8 cellular contexts compared by ENCODE assay signal in genomic region chrX:103919336-103919682, GRCh38. TPM values are rescaled to one million over a fixed set of nuclear protein-coding genes. Genes with fewer than 3 reads are reported as not detected.
DNase-seq lines count a peak whose midpoint lies in the region; ATAC-seq, FAIRE-seq and TF ChIP-seq lines count a peak whose summit lies in the region.

No MANE protein-coding gene starts in this region.

- H3K4me2 ChIP-seq in GM12878 (ENCODE audit: control insufficient read depth, insufficient read depth) = peak overlapping the region; percentile 9

- WGBS in GM12878 (ENCODE audit: insufficient coverage, insufficient replicate concordance, low lambda C conversion rate, missing lambda C conversion rate) = 27% methylated on average over 9 of the region's 9 CpGs

- peak; percentile 43 for ATAC-seq in GM19328 (IDR thresholded peaks at IDR 0.05; ENCODE audit: unreplicated experiment)
- peak; percentile 38 for ATAC-seq in HG03196 (IDR thresholded peaks at IDR 0.05; ENCODE audit: unreplicated experiment)
- ATAC-seq in GM12878 = peak; percentile 71

- POLR2A ChIA-PET in GM12878 (lab: Charles Lee) = interaction anchor here (0.6 to 3.0 kb wide), 3 partner anchors 14 to 21 kb away, joined by 3 to 19 read pairs (median 9); no protein-coding TSS in a partner anchor

- H3K27ac ChIP-seq in GM12878 (ENCODE audit: control insufficient read depth, insufficient read depth) (peak overlapping the region; percentile 85), skeletal muscle tissue (ENCODE audit: low read depth, low read length) (no peak overlapping the region)

- TF ChIP-seq POLR2A in GM12878 (IDR thresholded peaks at IDR 0.05; ENCODE audit: low read depth, low read length) = no peak

- H3K4me1 ChIP-seq in GM12878 (ENCODE audit: control insufficient read depth, insufficient read depth, low read length) = no peaks in the 10 kb centered on the region
- no peaks in the 10 kb centered on the region for H3K4me1 ChIP-seq in iPS-15b (ENCODE audit: control insufficient read depth, insufficient read depth, low read length)
- H3K4me1 ChIP-seq in skeletal muscle tissue (ENCODE audit: control insufficient read depth in 3 of 3, insufficient read depth in 3 of 3, low read length in 3 of 3) = peaks cover 0 to 2% (median 0%) of the 10 kb centered on the region in 3 donors

- no peaks in the 10 kb centered on the region for H3K9me3 Mint-ChIP-seq in Calu3 (ENCODE audit: low read depth, unreplicated experiment)

- peaks cover 29% of the 10 kb centered on the region for H3K79me2 ChIP-seq in GM12878 (ENCODE audit: control insufficient read depth, insufficient read depth, low read length)

- H3K4me3 ChIP-seq in GM12878 (peak overlapping the region; percentile 80), iPS-15b (ENCODE audit: low read depth, low read length) (peak overlapping the region; percentile 81), skeletal muscle tissue (ENCODE audit: low read length in 3 of 3) (peak overlapping the region; percentile 59 to 67 (median 66))

- SMC1A ChIA-PET in GM12878 (lab: Charles Lee; ENCODE audit: uncharacterized antibody, unreplicated experiment) = interaction anchor here (0.6 to 6.6 kb wide), 3 partner anchors 17 to 74 kb away, joined by 3 to 106 read pairs (median 4); no protein-coding TSS in a partner anchor

- FAIRE-seq in GM12878 (lab: Jason Lieb, UNC) = no peak

- peak overlapping the region; percentile 77 for H2AFZ ChIP-seq in GM12878 (ENCODE audit: control insufficient read depth, low read depth, low read length)

- in situ Hi-C loops in GM12878 (cut with MboI) = no loop called here

- H3K9ac ChIP-seq in GM12878 (ENCODE audit: control insufficient read depth, insufficient read depth, low read length) = peak overlapping the region; percentile 80
- H3K9ac ChIP-seq in iPS-15b (ENCODE audit: low read depth, low read length) = peak overlapping the region; percentile 37
- peak overlapping the region in 1 of 3 donors; percentile 60 for H3K9ac ChIP-seq in skeletal muscle tissue (ENCODE audit: low read depth in 1 of 3, low read length in 3 of 3)

- H3K27me3 ChIP-seq in GM12878 (replicated peaks in 1 of 2; ENCODE audit: control insufficient read depth in 2 of 2, insufficient read depth in 2 of 2, low read length in 1 of 2) (no peaks in the 10 kb centered on the region), iPS-15b (ENCODE audit: control insufficient read depth, insufficient read depth, low read length) (peaks cover 17% of the 10 kb centered on the region), skeletal muscle tissue (ENCODE audit: control insufficient read depth in 3 of 3, insufficient read depth in 3 of 3, low read length in 3 of 3) (peaks cover 0 to 20% (median 0%) of the 10 kb centered on the region in 3 donors)

- RAD21 ChIA-PET in GM12878 (lab: Charles Lee; ENCODE audit: unreplicated experiment) = interaction anchor here (1.4 to 5.1 kb wide), 4 partner anchors 13 to 74 kb away, joined by 7 to 43 read pairs (median 20); no protein-coding TSS in a partner anchor

- H3K36me3 Mint-ChIP-seq in Calu3 (ENCODE audit: insufficient read depth, unreplicated experiment) = peaks cover 19% of the 10 kb centered on the region

- H3K9me3 ChIP-seq in GM12878 (replicated peaks; ENCODE audit: control insufficient read depth, insufficient read depth, low read length) = no peaks in the 10 kb centered on the region
- no peaks in the 10 kb centered on the region for H3K9me3 ChIP-seq in iPS-15b (ENCODE audit: control insufficient read depth, insufficient read depth, low read length)
- H3K9me3 ChIP-seq in skeletal muscle tissue (ENCODE audit: control insufficient read depth in 3 of 3, low read length in 3 of 3) = no peaks in the 10 kb centered on the region

- peak; percentile 35 for TF ChIP-seq CTCF in Calu3 (IDR thresholded peaks at IDR 0.05; ENCODE audit: unreplicated experiment)
- peak in 2 of 3 experiments; percentile 7 to 45; a peak in 2 of 6 replicates for TF ChIP-seq CTCF in GM12878 (IDR thresholded peaks at IDR 0.05 in 2 of 3, conservative IDR thresholded peaks at IDR 0.05 in 1 of 3; ENCODE audit: control insufficient read depth in 2 of 3, extremely low read depth in 1 of 3, insufficient read depth in 1 of 3, low read depth in 3 of 3, low read length in 3 of 3)

- CTCF ChIA-PET in Calu3 (lab: Charles Lee) = interaction anchor here (0.9 to 1.4 kb wide), 5 partner anchors 12 to 88 kb away, joined by 3 to 9 read pairs (median 3); no protein-coding TSS in a partner anchor
- CTCF ChIA-PET in GM12878 (lab: Yijun Ruan, JAX) = interaction anchor here (1.3 to 6.5 kb wide), 6 partner anchors 14 to 290 kb away, joined by 4 to 64 read pairs (median 15); no protein-coding TSS in a partner anchor

- H4K20me1 ChIP-seq in GM12878 (ENCODE audit: control insufficient read depth, insufficient read depth) = no peaks in the 10 kb centered on the region

- peak overlapping the region; percentile 87 for H3K4me3 Mint-ChIP-seq in Calu3 (ENCODE audit: low read depth, unreplicated experiment)

- intact Hi-C loops in Calu3 (cut with micrococcal nuclease; ENCODE audit: unreplicated experiment) (loop anchor here (2.0 to 5.0 kb wide), 3 partner anchors 21 to 75 kb away; no protein-coding TSS in a partner anchor), GM12878 (cut with micrococcal nuclease; ENCODE audit: unreplicated experiment) (loop anchor here (2.0 kb wide), 1 partner anchor 75 kb away; no protein-coding TSS in a partner anchor)

- TF ChIP-seq EP300 in GM12878 (IDR thresholded peaks at IDR 0.05; ENCODE audit: borderline replicate concordance in 1 of 2, control insufficient read depth in 1 of 2, low read depth in 2 of 2, low read length in 2 of 2) = no peak

- peaks cover 20% of the 10 kb centered on the region for H3K4me1 Mint-ChIP-seq in Calu3 (ENCODE audit: low read depth, unreplicated experiment)

- TF ChIP-seq RAD21 in GM12878 (IDR thresholded peaks at IDR 0.05; ENCODE audit: insufficient read depth, low read depth, low read length) = no peak

- BruUV-seq in Calu3 (replicated peaks; lab: Mats Ljungman, UMichigan) = TSS peak; percentile 32
- no TSS peak for BruUV-seq in GM12878 (replicated peaks; lab: Mats Ljungman, UMichigan)

- H3K27ac Mint-ChIP-seq in Calu3 (ENCODE audit: unreplicated experiment) = peak overlapping the region; percentile 17

- no peaks in the 10 kb centered on the region for H3K36me3 ChIP-seq in GM12878 (ENCODE audit: control insufficient read depth in 2 of 2, insufficient read depth in 2 of 2, low read length in 1 of 2)
- no peaks in the 10 kb centered on the region for H3K36me3 ChIP-seq in iPS-15b (ENCODE audit: control insufficient read depth, insufficient read depth, low read length)
- H3K36me3 ChIP-seq in skeletal muscle tissue (ENCODE audit: control insufficient read depth in 3 of 3, insufficient read depth in 3 of 3, low read length in 3 of 3) = no peaks in the 10 kb centered on the region

- DNase-seq in Calu3 = peak; percentile 15
- peak; percentile 65 for DNase-seq in NOMO-1 treated with DMSO at 0.1 percent for 48 hours (lab: John Stamatoyannopoulos, UW; ENCODE audit: unreplicated experiment)
- DNase-seq in GM12878 (ENCODE audit: low read depth, low spot score) = no peak
- no peak for DNase-seq in islet precursor cell

- no peaks in the 10 kb centered on the region for H3K27me3 Mint-ChIP-seq in Calu3 (ENCODE audit: unreplicated experiment)

TF ChIP-seq in GM12878, 131 proteins besides CTCF, POLR2A, EP300 and RAD21:
- TF ChIP-seq SMARCA5 (IDR thresholded peaks at IDR 0.05) (no peak), POLR2AphosphoS5 (IDR thresholded peaks at IDR 0.05; ENCODE audit: low read length) (0 out of 2 replicates have a peak, but pooled peaks have one; percentile 7), ZNF622 (IDR thresholded peaks at IDR 0.05) (no peak), SIN3A (IDR thresholded peaks at IDR 0.05; ENCODE audit: low read depth, low read length) (0 out of 2 replicates have a peak, but pooled peaks have one; percentile 27), IKZF1 (conservative IDR thresholded peaks at IDR 0.05) (0 out of 2 replicates have a peak, but pooled peaks have one; percentile 5), SKIL (IDR thresholded peaks at IDR 0.05; ENCODE audit: low read depth, poor library complexity, severe bottlenecking) (no peak), CBFB (IDR thresholded peaks at IDR 0.05; ENCODE audit: low read depth) (no peak), TCF12 (IDR thresholded peaks at IDR 0.05; ENCODE audit: low read depth, low read length) (no peak), CHD4 (IDR thresholded peaks at IDR 0.05) (no peak)

RNA-seq across cellular contexts. Expression of gene TMSB15B, which starts 43.1 kb away (rescaled TPM):
- total RNA-seq in Calu3 (2022) (7.7 and 8.2 TPM in 2 replicates), GM12878 (2014; rRNA removed) (10.4 and 12.2 TPM in 2 replicates), GM12878 (2014; rRNA removed; fragmentation: Illumina TruSeq; extraction: Trizol) (8.8 and 10.0 TPM in 2 replicates), GM12878 (2021) (10.3 and 13.9 TPM in 2 replicates), skeletal muscle tissue (5.2 TPM)
- total RNA-seq in GM12878 (2013; cell fraction: nucleolus; rRNA removed) = 62.2 and 65.1 TPM in 2 replicates
- polyA plus RNA-seq in GM12878 (2011; ENCODE audit: low read depth) = 13.2 TPM
- polyA plus RNA-seq in GM12878 (2011; rRNA removed) (22.4 and 27.2 TPM in 2 replicates), GM12878 (2014; fragmentation: Illumina TruSeq; extraction: Trizol) (12.2 and 16.1 TPM in 2 replicates), GM12878 (2014; fragmentation: Nextera tagmentation; extraction: Ambion mirVana) (10 to 100 TPM; 38.6 to 45.2 TPM), GM12878 (2014; rRNA removed) (9.9 and 10.0 TPM in 2 replicates), GM12878 (2016; fragmentation: Nextera tagmentation; extraction: Ambion mirVana) (10 to 100 TPM; 27.5 to 35.2 TPM)
- 8.1 and 9.3 TPM in 2 replicates for polyA plus RNA-seq in GM12878 (2011; cell fraction: cytosol; rRNA removed)
- polyA plus RNA-seq in GM12878 (2011; cell fraction: nucleus; rRNA removed) = 23.6 and 28.3 TPM in 2 replicates
- 7.6 and 8.1 TPM in 2 replicates for polyA plus RNA-seq in GM12878 (2012)
- 14.4 and 17.7 TPM in 2 replicates for polyA minus RNA-seq in GM12878 (2011; rRNA and poly(A)+ RNA removed)
- 5.3 and 5.9 TPM in 2 replicates for polyA minus RNA-seq in GM12878 (2011; cell fraction: cytosol; rRNA and poly(A)+ RNA removed)
- 26.0 and 42.0 TPM in 2 replicates for polyA minus RNA-seq in GM12878 (2011; cell fraction: nucleus; rRNA and poly(A)+ RNA removed)

Comparison
In these comparisons a context has a peak if more than half of its experiments do, and no peak if none do; other contexts are left out.
1. DNase-seq: peak in Calu3 (single experiment) and NOMO-1 treated with DMSO at 0.1 percent for 48 hours (single experiment); none in GM12878 (single experiment) and islet precursor cell (single experiment).
2. Peak in every context shown above with its lines, with median percentiles within 50 percentile points of each other: ATAC-seq and H3K4me3 ChIP-seq.